7 cellular contexts compared by ENCODE assay signal in genomic region chr4:78661923-78662521, GRCh38.
DNase-seq lines count a peak whose midpoint lies in the region; ATAC-seq and TF ChIP-seq lines count a peak whose summit lies in the region.

No MANE protein-coding gene starts in this region.

- no peaks in the 10 kb centered on the region for H3K9me3 Mint-ChIP-seq in H9

- peaks cover 31 to 32% of the 10 kb centered on the region in 2 experiments for H3K4me1 Mint-ChIP-seq in H9

- H3T11ph ChIP-seq in H9 (ENCODE audit: low read length) = no peak overlapping the region

- H4K5ac ChIP-seq in H9 (ENCODE audit: insufficient read length, low read depth, low read length) = no peak overlapping the region

- H3K4me3 ChIP-seq in esophagus muscularis mucosa = no peak overlapping the region
- no peak overlapping the region for H3K4me3 ChIP-seq in skin epidermis

- intact Hi-C loops in esophagus muscularis mucosa (cut with DNase I) = no loop called here

- no peak overlapping the region for H2BK12ac ChIP-seq in H9 (ENCODE audit: insufficient read length, low read depth, low read length)

- no peaks in the 10 kb centered on the region for H3K79me1 ChIP-seq in H9 (ENCODE audit: insufficient read depth, low read depth, low read length, poor library complexity, severe bottlenecking)

- H2AFZ ChIP-seq in H9 (ENCODE audit: low read length) = no peak overlapping the region

- H3K27me3 Mint-ChIP-seq in H9 (ENCODE audit: low read depth) = no peaks in the 10 kb centered on the region; the same call in 1 of the 2 replicates

- H3K27ac Mint-ChIP-seq in H9 = 0 out of 7 replicates have a peak overlapping the region, but pooled peaks of 1 of the 3 experiments have one; percentile 19

- peak overlapping the region; percentile 49; the same call in 1 of the 2 replicates for H3K14ac ChIP-seq in H9 (ENCODE audit: insufficient read depth, low read length)

- H4K91ac ChIP-seq in H9 (ENCODE audit: insufficient read length, low read depth, low read length) = no peak overlapping the region

- no peaks in the 10 kb centered on the region for H3K23me2 ChIP-seq in H9 (ENCODE audit: insufficient read length, low read depth, low read length, poor library complexity, severe bottlenecking)

- no peak overlapping the region for H3K56ac ChIP-seq in H9 (ENCODE audit: insufficient read length, low read depth, low read length)

- no peaks in the 10 kb centered on the region for H3K79me2 ChIP-seq in H9 (ENCODE audit: insufficient read depth, low read length)

- H3K36me3 Mint-ChIP-seq in H9 (ENCODE audit: insufficient read depth in 1 of 3, low read depth in 3 of 3) = no peaks in the 10 kb centered on the region

- H2BK15ac ChIP-seq in H9 (ENCODE audit: low read depth, low read length) = no peak overlapping the region

- H4K20me1 ChIP-seq in H9 (ENCODE audit: control insufficient read depth, insufficient read depth, insufficient read length) = no peaks in the 10 kb centered on the region

- no peak overlapping the region for H3K9ac ChIP-seq in H9 (ENCODE audit: extremely low read depth, insufficient read length, low read length)

- no peak for TF ChIP-seq EP300 in esophagus muscularis mucosa (IDR thresholded peaks at IDR 0.05)

- no peak overlapping the region for H4K8ac ChIP-seq in H9 (replicated peaks; ENCODE audit: insufficient read length, low read depth, low read length)

- ATAC-seq in GM18861 (IDR thresholded peaks at IDR 0.05; ENCODE audit: unreplicated experiment) = peak; percentile 77

- no peak overlapping the region for H2BK120ac ChIP-seq in H9 (ENCODE audit: low read depth, low read length, poor library complexity, severe bottlenecking)

- H3K36me3 ChIP-seq in esophagus muscularis mucosa = no peaks in the 10 kb centered on the region

- H3K4me1 ChIP-seq in H9 (ENCODE audit: insufficient read depth, low read length) = peaks cover 4% of the 10 kb centered on the region; the same call in 1 of the 2 replicates
- peaks cover 9 to 29% (median 16%) of the 10 kb centered on the region in 4 donors for H3K4me1 ChIP-seq in esophagus muscularis mucosa

- TF ChIP-seq CTCF in H9 (conservative IDR thresholded peaks at IDR 0.05) = no peak
- TF ChIP-seq CTCF in esophagus muscularis mucosa (IDR thresholded peaks at IDR 0.05) = no peak

- no peak overlapping the region for H3K4me2 ChIP-seq in H9 (ENCODE audit: insufficient read depth, insufficient read length, low read length)

- WGBS in H9 (ENCODE audit: extremely low coverage, insufficient read length, low lambda C conversion rate) = no CpG with 5 or more reads among the region's 3 CpGs
- 68% methylated on average over 3 of the region's 3 CpGs for WGBS in esophagus muscularis mucosa

- H3K9me3 ChIP-seq in H9 (ENCODE audit: control insufficient read depth, low read depth, low read length) (no peaks in the 10 kb centered on the region), esophagus muscularis mucosa (no peaks in the 10 kb centered on the region)

- no peak overlapping the region for H3K4me3 Mint-ChIP-seq in H9

- H2AK5ac ChIP-seq in H9 (ENCODE audit: insufficient read length, low read length) = no peak overlapping the region

- TF ChIP-seq POLR2A in esophagus muscularis mucosa (IDR thresholded peaks at IDR 0.05; ENCODE audit: low read depth) = no peak

- no peak overlapping the region for H3K27ac ChIP-seq in H9 (ENCODE audit: insufficient read length, low read depth, low read length)
- H3K27ac ChIP-seq in esophagus muscularis mucosa (replicated peaks in 1 of 4) = peak overlapping the region; percentile 24 to 58 (median 39)
- H3K27ac ChIP-seq in skin epidermis = peak overlapping the region in 15 of 21 experiments; percentile 14 to 80 (median 54)

- no peak overlapping the region for H3K23ac ChIP-seq in H9 (ENCODE audit: insufficient read length, low read depth, low read length)

- H3K27me3 ChIP-seq in H9 (ENCODE audit: insufficient read depth, low read length) (no peaks in the 10 kb centered on the region), esophagus muscularis mucosa (no peaks in the 10 kb centered on the region)

- no peak overlapping the region for H3K4ac ChIP-seq in H9 (ENCODE audit: low read depth, low read length)

- DNase-seq in H9 (no peak), NCI-H146 treated with DMSO at 0.1 percent for 48 hours (lab: John Stamatoyannopoulos, UW; ENCODE audit: unreplicated experiment) (peak; percentile 13), esophagus muscularis mucosa (ENCODE audit: extremely low spot score) (peak; percentile 88), GOT3 (lab: John Stamatoyannopoulos, UW) (no peak), amniotic stem cell (lab: John Stamatoyannopoulos, UW) (no peak)

- no peak overlapping the region for H2BK5ac ChIP-seq in H9 (ENCODE audit: insufficient read length, low read length)

- no peak overlapping the region for H3K18ac ChIP-seq in H9 (ENCODE audit: insufficient read length, low read depth, low read length)

- H2BK20ac ChIP-seq in H9 (ENCODE audit: low read depth, low read length, poor library complexity, severe bottlenecking) = no peak overlapping the region

Comparison
In these comparisons a context has a peak if more than half of its experiments do, and no peak if none do; other contexts are left out.
1. DNase-seq: peak in NCI-H146 treated with DMSO at 0.1 percent for 48 hours (single experiment) and esophagus muscularis mucosa (single experiment); none in H9 (single experiment), GOT3 (single experiment) and amniotic stem cell (single experiment).